9 cellular contexts compared by ENCODE assay signal in the genomic region with DNA sequence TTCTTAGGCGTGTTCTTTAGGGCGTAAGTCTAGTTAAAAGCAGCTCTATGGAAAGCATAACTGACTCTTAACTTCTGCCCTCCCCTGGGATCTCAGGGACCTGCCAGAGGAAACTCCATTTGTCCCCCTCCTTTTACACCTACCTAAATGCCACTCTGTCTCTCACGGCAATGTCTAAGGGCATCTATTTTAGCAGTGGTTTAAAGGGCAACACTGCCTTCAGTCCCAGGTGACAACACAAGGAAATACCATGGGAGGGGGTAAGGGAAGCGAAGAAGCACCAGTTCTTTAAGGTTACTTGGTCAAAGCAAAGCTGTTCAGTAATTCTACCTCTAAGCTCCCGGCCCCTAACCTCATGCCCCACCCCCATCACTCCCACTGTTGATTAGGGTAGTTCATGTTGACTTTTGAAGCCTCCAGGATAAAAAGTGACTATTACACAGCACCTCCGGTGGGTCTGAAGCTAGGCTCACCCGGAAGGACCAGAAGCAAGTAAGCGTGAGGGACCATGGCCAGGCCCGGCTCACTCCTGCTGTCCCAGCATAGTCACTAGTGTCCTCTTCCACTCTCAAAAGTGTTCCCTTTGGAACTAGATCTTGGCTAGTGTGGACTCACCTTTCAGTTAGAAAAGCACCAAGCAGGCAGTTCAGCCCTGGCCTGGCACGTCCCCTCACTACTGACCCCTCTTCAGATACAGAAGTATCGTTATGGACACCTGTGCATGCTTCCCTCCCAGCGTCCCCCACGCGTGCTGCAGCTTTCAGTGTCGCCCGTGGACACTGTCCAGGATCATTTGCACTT. TPM values are rescaled to one million over a fixed set of nuclear protein-coding genes. Genes with fewer than 3 reads are reported as not detected.
DNase-seq lines count a peak whose midpoint lies in the region; ATAC-seq and TF ChIP-seq lines count a peak whose summit lies in the region.
"Had no signal": no experiment of that assay in that cellular context is flagged by ENCODE, and none has a peak within 500 bp of the region (broad histone marks: within the 10 kb centered on the region; RNA-seq: fewer than 3 reads in every experiment).

No MANE protein-coding gene starts in this region.

- peaks cover 40% of the 10 kb centered on the region for H3K36me3 Mint-ChIP-seq in activated naive CD4-positive, alpha-beta T cell treated with anti-CD3 and anti-CD28 coated beads, Interleukin-2, amount 10 ng/mL, durations not matched to agents 7 days and 5 days
- H3K36me3 Mint-ChIP-seq in activated naive CD8-positive, alpha-beta T cell = no peaks in the 10 kb centered on the region

- peaks cover 68% of the 10 kb centered on the region for H3K4me1 ChIP-seq in lower lobe of right lung
- peaks cover 0 to 36% (median 24%) of the 10 kb centered on the region in 4 donors for H3K4me1 ChIP-seq in tibial artery

- H3K36me3 ChIP-seq in lower lobe of right lung (no peaks in the 10 kb centered on the region), tibial artery (no peaks in the 10 kb centered on the region)

- peak overlapping the region; percentile 88 for H3K4me3 Mint-ChIP-seq in activated naive CD4-positive, alpha-beta T cell treated with anti-CD3 and anti-CD28 coated beads, Interleukin-2, amount 10 ng/mL, durations not matched to agents 7 days and 5 days
- peak overlapping the region; percentile 98 for H3K4me3 Mint-ChIP-seq in activated naive CD8-positive, alpha-beta T cell

- CTCF ChIA-PET in activated naive CD4-positive, alpha-beta T cell treated with anti-CD3 and anti-CD28 coated beads, Interleukin-2, amount 10 ng/mL, durations not matched to agents 7 days and 5 days (lab: Charles Lee) = interaction anchor here (1.0 to 3.4 kb wide), 6 partner anchors 9 to 131 kb away, joined by 3 to 24 read pairs (median 4); no protein-coding TSS in a partner anchor

- intact Hi-C loops in lower lobe of right lung (cut with DNase I) (no loop called here), tibial artery (cut with DNase I; ENCODE audit: low total_unique reads) (no loop called here)

- H3K27me3 Mint-ChIP-seq in activated naive CD4-positive, alpha-beta T cell treated with anti-CD3 and anti-CD28 coated beads, Interleukin-2, amount 10 ng/mL, durations not matched to agents 7 days and 5 days = no peaks in the 10 kb centered on the region
- H3K27me3 Mint-ChIP-seq in activated naive CD8-positive, alpha-beta T cell = no peaks in the 10 kb centered on the region

- H3K27ac Mint-ChIP-seq in activated naive CD4-positive, alpha-beta T cell treated with anti-CD3 and anti-CD28 coated beads, Interleukin-2, amount 10 ng/mL, durations not matched to agents 7 days and 5 days = peak overlapping the region; percentile 94
- peak overlapping the region; percentile 99 for H3K27ac Mint-ChIP-seq in activated naive CD8-positive, alpha-beta T cell

- H3K4me3 ChIP-seq in lower lobe of right lung (peak overlapping the region; percentile 71), tibial artery (peak overlapping the region; percentile 53 to 68)

- H3K27ac ChIP-seq in lower lobe of right lung (peak overlapping the region; percentile 90), tibial artery (peak overlapping the region in 1 of 2 donors; percentile 75)

- no peaks in the 10 kb centered on the region for H3K9me3 ChIP-seq in lower lobe of right lung
- H3K9me3 ChIP-seq in tibial artery = no peaks in the 10 kb centered on the region

- ATAC-seq in lower lobe of right lung = no peak

- peak; percentile 49 for DNase-seq in activated naive CD4-positive, alpha-beta T cell treated with anti-CD3 and anti-CD28 coated beads, Interleukin-2, amount 10 ng/mL, durations not matched to agents 7 days and 5 days
- DNase-seq in activated naive CD4-positive, alpha-beta T cell treated with anti-CD3 and anti-CD28 coated beads, Interleukin-2, amount 50 U/mL, for 16 hours = no peak
- no peak for DNase-seq in lower lobe of right lung
- no peak for DNase-seq in tibial artery
- no peak for DNase-seq in COR-L47 (lab: John Stamatoyannopoulos, UW)
- no peak for DNase-seq in anterior cingulate cortex (lab: John Stamatoyannopoulos, UW)
- DNase-seq in NCI-H187 treated with DMSO at 0.1 percent for 48 hours (lab: John Stamatoyannopoulos, UW) = no peak
- DNase-seq: NCI-H1092 had no signal

- peaks cover 86% of the 10 kb centered on the region for H3K4me1 Mint-ChIP-seq in activated naive CD4-positive, alpha-beta T cell treated with anti-CD3 and anti-CD28 coated beads, Interleukin-2, amount 10 ng/mL, durations not matched to agents 7 days and 5 days
- H3K4me1 Mint-ChIP-seq in activated naive CD8-positive, alpha-beta T cell (ENCODE audit: low read depth) = peaks cover 88% of the 10 kb centered on the region

- H3K27me3 ChIP-seq in lower lobe of right lung (ENCODE audit: low read depth) = no peaks in the 10 kb centered on the region
- no peaks in the 10 kb centered on the region for H3K27me3 ChIP-seq in tibial artery

- no peaks in the 10 kb centered on the region for H3K9me3 Mint-ChIP-seq in activated naive CD4-positive, alpha-beta T cell treated with anti-CD3 and anti-CD28 coated beads, Interleukin-2, amount 10 ng/mL, durations not matched to agents 7 days and 5 days
- no peaks in the 10 kb centered on the region for H3K9me3 Mint-ChIP-seq in activated naive CD8-positive, alpha-beta T cell (ENCODE audit: low read depth)

- TF ChIP-seq CTCF in lower lobe of right lung (IDR thresholded peaks at IDR 0.05) = no peak
- TF ChIP-seq CTCF in tibial artery (IDR thresholded peaks at IDR 0.05) = no peak

RNA-seq across cellular contexts. Expression of a gene that starts 47.0 kb away (rescaled TPM):
- total RNA-seq in lower lobe of right lung = 110 TPM
